7 cellular contexts compared by ENCODE assay signal in genomic region chr11:45804806-45805304, GRCh38.
A peak's percentile ranks its signal among the peaks of the same experiment; 100 is the strongest.
DNase-seq lines count a peak whose midpoint lies in the region; ATAC-seq and TF ChIP-seq lines count a peak whose summit lies in the region.

Gene SLC35C1, plus strand, starts transcription at chr11:45805149. Its CDS starts 653 bp downstream, at chr11:45805802.

- ATAC-seq in GM18502 (IDR thresholded peaks at IDR 0.05; ENCODE audit: poor library complexity, unreplicated experiment) (peak; percentile 97), HG02943 (IDR thresholded peaks at IDR 0.05; ENCODE audit: low read depth, unreplicated experiment) (peak; percentile 92)

- no peak for TF ChIP-seq CTCF in astrocyte of the cerebellum (IDR thresholded peaks at IDR 0.05; ENCODE audit: low read depth, low read length, missing control alignments)
- peak; percentile 1 for TF ChIP-seq CTCF in retinal pigment epithelial cell (conservative IDR thresholded peaks at IDR 0.05; ENCODE audit: low read depth, low read length)

- in situ Hi-C loops in astrocyte of the cerebellum (cut with HindIII; ENCODE audit: low sequenced_read_pairs) = no loop called here

- peak; percentile 91 for DNase-seq in NCI-H2029 (lab: John Stamatoyannopoulos, UW)
- peak; percentile 90 for DNase-seq in T-helper 22 cell (ENCODE audit: low read depth)
- DNase-seq in astrocyte of the cerebellum (ENCODE audit: low read depth) = peak; percentile 74
- DNase-seq in hepatic stellate cell (ENCODE audit: low spot score) = peak; percentile 95
- DNase-seq in retinal pigment epithelial cell (ENCODE audit: low read depth) = peak; percentile 71

- H3K4me3 ChIP-seq in astrocyte of the cerebellum (ENCODE audit: low read depth, low read length) (peak within 1 kb of the TSS; percentile 57), retinal pigment epithelial cell (ENCODE audit: low read length) (peak within 1 kb of the TSS; percentile 83)

Comparison
In these comparisons a context has a peak if more than half of its experiments do, and no peak if none do; other contexts are left out.
1. Peak in every context shown above with its lines: DNase-seq, ATAC-seq and H3K4me3 ChIP-seq.